In genomic region chr6:17027441-17027840, GRCh38 we compare ENCODE assay signal across 23 cellular contexts.
A peak's percentile ranks its signal among the peaks of the same experiment; 100 is the strongest.
DNase-seq lines count a peak whose midpoint lies in the region; TF ChIP-seq lines count a peak whose summit lies in the region.
"Had no signal": no experiment of that assay in that cellular context is flagged by ENCODE, and none has a peak within 500 bp of the region (broad histone marks: within the 10 kb centered on the region; RNA-seq: fewer than 3 reads in every experiment).

No MANE protein-coding gene starts in this region.

- H3K4me3 Mint-ChIP-seq in activated naive CD4-positive, alpha-beta T cell treated with anti-CD3 and anti-CD28 coated beads, Interleukin-2, amount 50 U/mL, for 24 hours = no peak overlapping the region
- no peak overlapping the region for H3K4me3 Mint-ChIP-seq in activated naive CD4-positive, alpha-beta T cell treated with anti-CD3 and anti-CD28 coated beads, Interleukin-2, amount 10 ng/mL, durations not matched to agents 7 days and 5 days
- H3K4me3 Mint-ChIP-seq in endothelial cell (ENCODE audit: unreplicated experiment) = peak overlapping the region; percentile 10
- H3K4me3 Mint-ChIP-seq: CD4-positive, alpha-beta memory T cell; CD4-positive, CD25-positive, alpha-beta regulatory T cell; CD8-positive, alpha-beta memory T cell had no signal

- peaks cover 5% of the 10 kb centered on the region for H3K4me1 ChIP-seq in osteoblast (ENCODE audit: insufficient read depth, low read length)
- H3K4me1 ChIP-seq: BE2C, BLaER1 had no signal

- H3K4me2 ChIP-seq in osteoblast (ENCODE audit: insufficient read depth, low read length) = no peak overlapping the region
- H3K4me2 ChIP-seq: BLaER1 had no signal

- H3K79me2 ChIP-seq in osteoblast (ENCODE audit: insufficient read depth, low read length) = no peaks in the 10 kb centered on the region

- H3K4me1 Mint-ChIP-seq in activated naive CD4-positive, alpha-beta T cell treated with anti-CD3 and anti-CD28 coated beads, Interleukin-2, amount 50 U/mL, for 24 hours = no peaks in the 10 kb centered on the region
- no peaks in the 10 kb centered on the region for H3K4me1 Mint-ChIP-seq in activated naive CD4-positive, alpha-beta T cell treated with anti-CD3 and anti-CD28 coated beads, Interleukin-2, amount 10 ng/mL, durations not matched to agents 7 days and 5 days
- H3K4me1 Mint-ChIP-seq in endothelial cell (ENCODE audit: unreplicated experiment) = peaks cover 29% of the 10 kb centered on the region
- H3K4me1 Mint-ChIP-seq: CD4-positive, alpha-beta memory T cell; CD4-positive, CD25-positive, alpha-beta regulatory T cell; CD8-positive, alpha-beta memory T cell had no signal

- no peak overlapping the region for H3K4me3 ChIP-seq in osteoblast (ENCODE audit: insufficient read depth, low read length)
- H3K4me3 ChIP-seq: BLaER1, GM12878 had no signal

- CTCF ChIA-PET in activated naive CD4-positive, alpha-beta T cell treated with anti-CD3 and anti-CD28 coated beads, Interleukin-2, amount 10 ng/mL, durations not matched to agents 7 days and 5 days (lab: Charles Lee) = no interaction called here

- H3K36me3 ChIP-seq in osteoblast (ENCODE audit: insufficient read depth, low read length) = no peaks in the 10 kb centered on the region
- H3K36me3 ChIP-seq: BE2C, BLaER1 had no signal

- no peak overlapping the region for H3K27ac ChIP-seq in osteoblast (ENCODE audit: low read depth, low read length)
- H3K27ac ChIP-seq: BLaER1 had no signal

- H3K9me3 ChIP-seq in osteoblast (ENCODE audit: low read depth, low read length) = no peaks in the 10 kb centered on the region
- H3K9me3 ChIP-seq: BE2C had no signal

- peaks cover 21% of the 10 kb centered on the region for H3K9me3 Mint-ChIP-seq in activated naive CD4-positive, alpha-beta T cell treated with anti-CD3 and anti-CD28 coated beads, Interleukin-2, amount 50 U/mL, for 24 hours
- peaks cover 6% of the 10 kb centered on the region for H3K9me3 Mint-ChIP-seq in activated naive CD4-positive, alpha-beta T cell treated with anti-CD3 and anti-CD28 coated beads, Interleukin-2, amount 10 ng/mL, durations not matched to agents 7 days and 5 days
- H3K9me3 Mint-ChIP-seq in endothelial cell (ENCODE audit: unreplicated experiment) = peaks cover 7% of the 10 kb centered on the region

- H3K36me3 Mint-ChIP-seq in activated naive CD4-positive, alpha-beta T cell treated with anti-CD3 and anti-CD28 coated beads, Interleukin-2, amount 50 U/mL, for 24 hours = peaks cover 7% of the 10 kb centered on the region
- no peaks in the 10 kb centered on the region for H3K36me3 Mint-ChIP-seq in activated naive CD4-positive, alpha-beta T cell treated with anti-CD3 and anti-CD28 coated beads, Interleukin-2, amount 10 ng/mL, durations not matched to agents 7 days and 5 days
- H3K36me3 Mint-ChIP-seq in endothelial cell (ENCODE audit: low read depth, unreplicated experiment) = peaks cover 9% of the 10 kb centered on the region
- H3K36me3 Mint-ChIP-seq: CD4-positive, CD25-positive, alpha-beta regulatory T cell had no signal

- no peaks in the 10 kb centered on the region for H3K27me3 ChIP-seq in osteoblast (ENCODE audit: insufficient read depth, low read length)
- H3K27me3 ChIP-seq: BE2C, BLaER1 had no signal

- DNase-seq in activated naive CD4-positive, alpha-beta T cell treated with anti-CD3 and anti-CD28 coated beads, Interleukin-2, amount 10 ng/mL, durations not matched to agents 7 days and 5 days = no peak
- no peak for DNase-seq in endothelial cell (ENCODE audit: low spot score)
- DNase-seq in pulmonary artery endothelial cell (ENCODE audit: low read depth, low spot score) = peak; percentile 41
- DNase-seq in osteoblast (ENCODE audit: insufficient read length, low spot score, missing footprints) = no peak
- DNase-seq in MV-4-11 (lab: John Stamatoyannopoulos, UW) = no peak
- DNase-seq: 8988T; ACHN; BE2C; C1 segment of cervical spinal cord; CD4-positive, alpha-beta memory T cell; CD4-positive, CD25-positive, alpha-beta regulatory T cell; CD8-positive, alpha-beta memory T cell; COR-L47; DMS 273 treated with DMSO at 0.1 percent for 48 hours; DMS153; DMS53; DMS79; DND-41; EL; GDM1 had no signal

- no peak overlapping the region for H2AFZ ChIP-seq in osteoblast (ENCODE audit: low read length)

- no peak for TF ChIP-seq CTCF in endothelial cell (IDR thresholded peaks at IDR 0.05; ENCODE audit: unreplicated experiment)
- TF ChIP-seq CTCF in osteoblast (IDR thresholded peaks at IDR 0.05; ENCODE audit: extremely low read depth, low read depth, low read length) = no peak

- H3K27me3 Mint-ChIP-seq in activated naive CD4-positive, alpha-beta T cell treated with anti-CD3 and anti-CD28 coated beads, Interleukin-2, amount 50 U/mL, for 24 hours = peaks cover 2% of the 10 kb centered on the region
- H3K27me3 Mint-ChIP-seq in activated naive CD4-positive, alpha-beta T cell treated with anti-CD3 and anti-CD28 coated beads, Interleukin-2, amount 10 ng/mL, durations not matched to agents 7 days and 5 days = peaks cover 6% of the 10 kb centered on the region
- H3K27me3 Mint-ChIP-seq in endothelial cell (ENCODE audit: unreplicated experiment) = peaks cover 6% of the 10 kb centered on the region

- no peaks in the 10 kb centered on the region for H4K20me1 ChIP-seq in osteoblast (ENCODE audit: insufficient read depth, low read length)
- H4K20me1 ChIP-seq: BLaER1 had no signal

- H3K27ac Mint-ChIP-seq in activated naive CD4-positive, alpha-beta T cell treated with anti-CD3 and anti-CD28 coated beads, Interleukin-2, amount 50 U/mL, for 24 hours = peak overlapping the region; percentile 0
- H3K27ac Mint-ChIP-seq in activated naive CD4-positive, alpha-beta T cell treated with anti-CD3 and anti-CD28 coated beads, Interleukin-2, amount 10 ng/mL, durations not matched to agents 7 days and 5 days = no peak overlapping the region
- peak overlapping the region; percentile 84 for H3K27ac Mint-ChIP-seq in endothelial cell (ENCODE audit: unreplicated experiment)
- H3K27ac Mint-ChIP-seq: CD4-positive, alpha-beta memory T cell; CD4-positive, CD25-positive, alpha-beta regulatory T cell; CD8-positive, alpha-beta memory T cell had no signal
